5 cellular contexts compared by ENCODE assay signal in genomic region chr12:56115329-56115728, GRCh38. TPM values are rescaled to one million over a fixed set of nuclear protein-coding genes. Genes with fewer than 3 reads are reported as not detected.
DNase-seq lines count a peak whose midpoint lies in the region; ATAC-seq, FAIRE-seq and TF ChIP-seq lines count a peak whose summit lies in the region.

No MANE protein-coding gene starts in this region.

- peaks cover 53% of the 10 kb centered on the region for H3K36me3 Mint-ChIP-seq in endodermal cell (ENCODE audit: low read depth)

- ATAC-seq in sciatic nerve: no peak
- no peak for ATAC-seq in GM21390 (IDR thresholded peaks at IDR 0.05; ENCODE audit: unreplicated experiment)

- peak overlapping the region; percentile 87 for H3K27ac ChIP-seq in OCI-LY3 (ENCODE audit: low read length)
- H3K27ac ChIP-seq in endodermal cell (ENCODE audit: low read depth, low read length): no peak overlapping the region
- peak overlapping the region in 1 of 2 donors; percentile 93 for H3K27ac ChIP-seq in small intestine (ENCODE audit: low read depth in 1 of 2, low read length in 1 of 2)

- no peaks in the 10 kb centered on the region for H3K9me3 ChIP-seq in OCI-LY3 (ENCODE audit: insufficient read depth, low read length)
- H3K9me3 ChIP-seq in endodermal cell (ENCODE audit: control insufficient read depth, low read length): no peaks in the 10 kb centered on the region
- H3K9me3 ChIP-seq in small intestine (ENCODE audit: control insufficient read depth, low read depth): no peaks in the 10 kb centered on the region

- peaks cover 19% of the 10 kb centered on the region for H3K4me1 Mint-ChIP-seq in endodermal cell

- WGBS in endodermal cell (ENCODE audit: insufficient coverage in 1 of 2, insufficient read length in 1 of 2), 2 experiments: 63 to 89% methylated on average over 10 of the region's 10 CpGs
- 31 to 46% (median 43%) methylated on average over 10 of the region's 10 CpGs for WGBS in small intestine, 3 donors

- H3K36me3 ChIP-seq in OCI-LY3 (replicated peaks; ENCODE audit: low read depth, low read length) (peaks cover 36% of the 10 kb centered on the region), endodermal cell (ENCODE audit: control insufficient read depth, insufficient read depth, low read length) (peaks cover 50% of the 10 kb centered on the region), small intestine (ENCODE audit: control insufficient read depth in 2 of 2, insufficient read depth in 2 of 2, low read length in 2 of 2) (peaks cover 12% of the 10 kb centered on the region in 2 donors)

- peak; percentile 75 for DNase-seq in endodermal cell
- DNase-seq in small intestine: no peak
- no peak for DNase-seq in sciatic nerve (ENCODE audit: low spot score)

- 0 out of 2 replicates have a peak overlapping the region, but pooled peaks have one; percentile 45 for H2AFZ ChIP-seq in OCI-LY3 (ENCODE audit: low read depth, low read length)

- H3K4me1 ChIP-seq in OCI-LY3 (ENCODE audit: low read length) (peaks cover 18% of the 10 kb centered on the region), endodermal cell (ENCODE audit: control insufficient read depth, insufficient read depth, low read length) (peaks cover 5% of the 10 kb centered on the region), small intestine (ENCODE audit: control insufficient read depth in 2 of 2, insufficient read depth in 1 of 2, low read depth in 1 of 2, low read length in 1 of 2) (peaks cover 0 to 5% of the 10 kb centered on the region in 2 donors)

- H3K79me2 ChIP-seq in OCI-LY3 (ENCODE audit: low read length): peaks cover 21% of the 10 kb centered on the region

- peak overlapping the region; percentile 89 for H3K4me3 ChIP-seq in OCI-LY3 (ENCODE audit: low read length)
- peak overlapping the region; percentile 93 for H3K4me3 ChIP-seq in endodermal cell (ENCODE audit: low read length)
- peak overlapping the region; percentile 30 to 74 for H3K4me3 ChIP-seq in small intestine (ENCODE audit: low read depth in 1 of 2, low read length in 2 of 2)

- peak overlapping the region; percentile 71 for H3K4me2 ChIP-seq in OCI-LY3 (ENCODE audit: low read length)

- no peaks in the 10 kb centered on the region for H3K27me3 Mint-ChIP-seq in endodermal cell (ENCODE audit: insufficient read depth)

- no peaks in the 10 kb centered on the region for H3K27me3 ChIP-seq in OCI-LY3 (ENCODE audit: low read depth, low read length)
- H3K27me3 ChIP-seq in endodermal cell (ENCODE audit: control insufficient read depth, insufficient read depth, low read length, poor library complexity, severe bottlenecking): no peaks in the 10 kb centered on the region
- H3K27me3 ChIP-seq in small intestine (ENCODE audit: control insufficient read depth in 2 of 2, insufficient read depth in 2 of 2, low read length in 2 of 2): no peaks in the 10 kb centered on the region

- H3K27ac Mint-ChIP-seq in endodermal cell: peak overlapping the region; percentile 100

- no peak for FAIRE-seq in small intestine (lab: Jason Lieb, UNC)

- intact Hi-C loops in sciatic nerve (cut with DNase I): no loop called here

- H3K9ac ChIP-seq in OCI-LY3 (ENCODE audit: low read length) (peak overlapping the region; percentile 96), endodermal cell (ENCODE audit: extremely low read depth, low read length, poor library complexity, severe bottlenecking) (peak overlapping the region; percentile 97)

- H3K4me3 Mint-ChIP-seq in endodermal cell: peak overlapping the region; percentile 96

- no peak for TF ChIP-seq CTCF in OCI-LY3 (IDR thresholded peaks at IDR 0.05; ENCODE audit: low read depth, low read length)
- no peak for TF ChIP-seq CTCF in endodermal cell (conservative IDR thresholded peaks at IDR 0.05)

- H3K9me3 Mint-ChIP-seq in endodermal cell: no peaks in the 10 kb centered on the region

- H4K20me1 ChIP-seq in OCI-LY3 (ENCODE audit: insufficient read depth, low read length): no peaks in the 10 kb centered on the region

RNA-seq across cellular contexts. Expression of gene RPL41, which starts 1.1 kb away (rescaled TPM):
- total RNA-seq in endodermal cell: 1,000 to 10,000 TPM; 4,305 to 4,379 TPM
- polyA plus RNA-seq in endodermal cell (2013, experiment 1 of 2): 4,554 TPM
- 4,086 TPM for polyA plus RNA-seq in endodermal cell (2013, experiment 2 of 2)
- polyA plus RNA-seq in small intestine: 1,000 to 10,000 TPM; 3,267 to 7,277 (median 6,102) TPM
- 2,818 TPM for total RNA-seq in sciatic nerve

RNA-seq across cellular contexts. Expression of gene ZC3H10, which starts 2.7 kb away (rescaled TPM):
- total RNA-seq in endodermal cell: 1 to 10 TPM; 7.9 to 9.1 TPM
- 6.1 TPM for polyA plus RNA-seq in endodermal cell (2013, experiment 1 of 2)
- 4.3 TPM for polyA plus RNA-seq in endodermal cell (2013, experiment 2 of 2)
- polyA plus RNA-seq in small intestine: 1 to 10 TPM; 1.1 to 2.8 (median 1.3) TPM
- 9.0 TPM for total RNA-seq in sciatic nerve

RNA-seq across cellular contexts. Expression of gene PA2G4, which starts 11.0 kb away (rescaled TPM):
- 100 to 1,000 TPM; 128 to 161 TPM for total RNA-seq in endodermal cell
- 155 TPM for polyA plus RNA-seq in endodermal cell (2013, experiment 1 of 2)
- 147 TPM for polyA plus RNA-seq in endodermal cell (2013, experiment 2 of 2)
- polyA plus RNA-seq in small intestine: 100 to 1,000 TPM in 1 of 3 donors, 10 to 100 TPM in 2; 63.7 to 156 (median 68.6) TPM
- 79.6 TPM for total RNA-seq in sciatic nerve

RNA-seq across cellular contexts. Expression of gene ESYT1, which starts 12.7 kb away (rescaled TPM):
- 100 to 1,000 TPM in 1 of 2 donors, 10 to 100 TPM in 1; 97.0 to 118 TPM for total RNA-seq in endodermal cell
- polyA plus RNA-seq in endodermal cell (2013, experiment 1 of 2): 55.5 TPM
- 64.1 TPM for polyA plus RNA-seq in endodermal cell (2013, experiment 2 of 2)
- polyA plus RNA-seq in small intestine: 10 to 100 TPM in 1 of 3 donors, 1 to 10 TPM in 2; 2.7 to 51.8 (median 7.8) TPM
- 85.9 TPM for total RNA-seq in sciatic nerve

RNA-seq across cellular contexts. Expression of gene ERBB3, which starts 35.4 kb away (rescaled TPM):
- total RNA-seq in endodermal cell (10 to 100 TPM; 45.7 to 51.8 TPM), sciatic nerve (159 TPM)
- 41.7 TPM for polyA plus RNA-seq in endodermal cell (2013, experiment 1 of 2)
- polyA plus RNA-seq in endodermal cell (2013, experiment 2 of 2): 35.4 TPM
- 100 to 1,000 TPM in 1 of 3 donors, 10 to 100 TPM in 2; 53.0 to 131 (median 81.1) TPM for polyA plus RNA-seq in small intestine
